In genomic region chr3:16264174-16264707, GRCh38 we compare ENCODE assay signal across 7 cellular contexts. TPM values are rescaled to one million over a fixed set of nuclear protein-coding genes. Genes with fewer than 3 reads are reported as not detected.
DNase-seq lines count a peak whose midpoint lies in the region; ATAC-seq and TF ChIP-seq lines count a peak whose summit lies in the region.

No MANE protein-coding gene starts in this region.

- TF ChIP-seq CTCF in body of pancreas (IDR thresholded peaks at IDR 0.05): no peak

- ATAC-seq in GM18867 (IDR thresholded peaks at IDR 0.05; ENCODE audit: unreplicated experiment): peak; percentile 2
- peak; percentile 0 for ATAC-seq in HG03565 (IDR thresholded peaks at IDR 0.05; ENCODE audit: unreplicated experiment)
- no peak for ATAC-seq in body of pancreas
- no peak for ATAC-seq in HG03025 (IDR thresholded peaks at IDR 0.05; ENCODE audit: low FRiP score, unreplicated experiment)

- peak overlapping the region; percentile 55 to 98 (median 77) for H3K27ac ChIP-seq in body of pancreas

- no peaks in the 10 kb centered on the region for H3K9me3 ChIP-seq in body of pancreas
- H3K9me3 ChIP-seq in mononuclear cell (ENCODE audit: low read depth, low read length): no peaks in the 10 kb centered on the region

- H3K36me3 ChIP-seq in body of pancreas (replicated peaks in 1 of 2; ENCODE audit: insufficient read depth in 1 of 2, low read depth in 2 of 2): peaks cover 0 to 7% of the 10 kb centered on the region in 2 donors

- H3K27me3 ChIP-seq in body of pancreas (no peaks in the 10 kb centered on the region), mononuclear cell (ENCODE audit: insufficient read depth, low read length) (no peaks in the 10 kb centered on the region)

- DNase-seq in body of pancreas (no peak), foreskin melanocyte (no peak), DMS153 (lab: John Stamatoyannopoulos, UW) (no peak)

- H3K4me3 ChIP-seq in body of pancreas: peak overlapping the region; percentile 60 to 71
- H3K4me3 ChIP-seq in mononuclear cell (ENCODE audit: low read length): peak overlapping the region; percentile 64

- H3K4me1 ChIP-seq in body of pancreas (peaks cover 33% of the 10 kb centered on the region), mononuclear cell (ENCODE audit: insufficient read depth, low read length) (peaks cover 31% of the 10 kb centered on the region)

- intact Hi-C loops in body of pancreas (cut with DNase I): no loop called here

- no peak for TF ChIP-seq POLR2A in body of pancreas (IDR thresholded peaks at IDR 0.05)

- 1% methylated on average over 20 to 21 of the region's 21 CpGs for WGBS in body of pancreas, 2 donors

RNA-seq across cellular contexts. Expression of gene DPH3, which starts 0.5 kb away (rescaled TPM):
- total RNA-seq in body of pancreas (1 to 10 TPM; 4.9 TPM), mononuclear cell (7.9 TPM)

RNA-seq across cellular contexts. Expression of gene OXNAD1, which starts 0.8 kb away (rescaled TPM):
- total RNA-seq in body of pancreas (10 to 100 TPM; 13.5 to 18.8 TPM), mononuclear cell (139 TPM)

Comparison
In these comparisons a context has a peak if more than half of its experiments do, and no peak if none do; other contexts are left out.
1. ATAC-seq: peak in GM18867 (single experiment) and HG03565 (single experiment); none in body of pancreas (single experiment) and HG03025 (single experiment).